23 cellular contexts compared by ENCODE assay signal in genomic region chr3:123711356-123711755, GRCh38.
DNase-seq lines count a peak whose midpoint lies in the region; ATAC-seq, FAIRE-seq and TF ChIP-seq lines count a peak whose summit lies in the region.
"Had no signal": no experiment of that assay in that cellular context is flagged by ENCODE, and none has a peak within 500 bp of the region (broad histone marks: within the 10 kb centered on the region; RNA-seq: fewer than 3 reads in every experiment).

No MANE protein-coding gene starts in this region.

- TF ChIP-seq CTCF in bronchial epithelial cell (IDR thresholded peaks at IDR 0.05; ENCODE audit: insufficient read depth, low read length, severe bottlenecking) (no peak), gastroesophageal sphincter (IDR thresholded peaks at IDR 0.05) (no peak), osteocyte (IDR thresholded peaks at IDR 0.05) (no peak), type B pancreatic cell (conservative IDR thresholded peaks at IDR 0.05) (no peak)

- H3K27ac Mint-ChIP-seq in osteocyte (ENCODE audit: unreplicated experiment) (peak overlapping the region; percentile 86), type B pancreatic cell (no peak overlapping the region)
- H3K27ac Mint-ChIP-seq in activated T-helper 1 cell treated with anti-CD3 and anti-CD28 coated beads, Interleukin-12 subunit alpha, Interleukin-12 subunit beta, Interleukin-2, Interleukin-4 antibody, amounts not matched to agents 30 ng/mL and 10 ng/mL and 1 ng/mL, durations not matched to agents 14 hours and 24 hours and 36 hours = no peak overlapping the region

- no peak overlapping the region for H3K4me3 Mint-ChIP-seq in osteocyte (ENCODE audit: unreplicated experiment)
- H3K4me3 Mint-ChIP-seq in type B pancreatic cell = no peak overlapping the region
- no peak overlapping the region for H3K4me3 Mint-ChIP-seq in activated T-helper 1 cell treated with anti-CD3 and anti-CD28 coated beads, Interleukin-12 subunit alpha, Interleukin-12 subunit beta, Interleukin-2, Interleukin-4 antibody, amounts not matched to agents 30 ng/mL and 10 ng/mL and 1 ng/mL, durations not matched to agents 14 hours and 24 hours and 36 hours
- H3K4me3 Mint-ChIP-seq: GM23338 had no signal

- H3K27me3 Mint-ChIP-seq in osteocyte (ENCODE audit: unreplicated experiment) = no peaks in the 10 kb centered on the region
- H3K27me3 Mint-ChIP-seq in type B pancreatic cell = peaks cover 3% of the 10 kb centered on the region
- peaks cover 6% of the 10 kb centered on the region for H3K27me3 Mint-ChIP-seq in activated T-helper 1 cell treated with anti-CD3 and anti-CD28 coated beads, Interleukin-12 subunit alpha, Interleukin-12 subunit beta, Interleukin-2, Interleukin-4 antibody, amounts not matched to agents 30 ng/mL and 10 ng/mL and 1 ng/mL, durations not matched to agents 14 hours and 24 hours and 36 hours (ENCODE audit: insufficient read depth)

- H3K9me3 Mint-ChIP-seq in osteocyte (ENCODE audit: unreplicated experiment) (no peaks in the 10 kb centered on the region), type B pancreatic cell (no peaks in the 10 kb centered on the region)
- no peaks in the 10 kb centered on the region for H3K9me3 Mint-ChIP-seq in activated T-helper 1 cell treated with anti-CD3 and anti-CD28 coated beads, Interleukin-12 subunit alpha, Interleukin-12 subunit beta, Interleukin-2, Interleukin-4 antibody, amounts not matched to agents 30 ng/mL and 10 ng/mL and 1 ng/mL, durations not matched to agents 14 hours and 24 hours and 36 hours
- H3K9me3 Mint-ChIP-seq: GM23338 had no signal

- H3K27ac ChIP-seq in gastroesophageal sphincter = peak overlapping the region; percentile 69 to 91 (median 81)
- H3K27ac ChIP-seq: KMS-11 had no signal

- H3K27me3 ChIP-seq in bronchial epithelial cell (ENCODE audit: control insufficient read depth, insufficient read depth, low read length) (no peaks in the 10 kb centered on the region), gastroesophageal sphincter (no peaks in the 10 kb centered on the region)
- H3K27me3 ChIP-seq: BE2C had no signal

- H3K36me3 ChIP-seq in bronchial epithelial cell (ENCODE audit: control insufficient read depth, insufficient read depth, low read length) = no peaks in the 10 kb centered on the region
- H3K36me3 ChIP-seq in gastroesophageal sphincter = peaks cover 0 to 6% of the 10 kb centered on the region in 2 donors
- H3K36me3 ChIP-seq: BE2C, HAP-1 had no signal

- DNase-seq in bronchial epithelial cell (ENCODE audit: low read depth) (no peak), osteocyte (ENCODE audit: extremely low spot score, unreplicated experiment) (no peak), type B pancreatic cell (ENCODE audit: extremely low spot score, unreplicated experiment) (peak; percentile 34), cerebellar nuclear complex (lab: John Stamatoyannopoulos, UW) (no peak)
- DNase-seq in activated T-helper 1 cell treated with anti-CD3 and anti-CD28 coated beads, Interleukin-12 subunit alpha, Interleukin-12 subunit beta, Interleukin-2, Interleukin-4 antibody, amounts not matched to agents 30 ng/mL and 10 ng/mL and 1 ng/mL, durations not matched to agents 14 hours and 24 hours and 36 hours (ENCODE audit: low spot score) = no peak
- DNase-seq: BE2C, DMS79, IMR-90, NCI-H1105, NCI-H146, NCI-H2029 treated with DMSO at 0.1 percent for 48 hours, NCI-H345, NCI-H524, NCI-H82, SIG-M5 had no signal

- no peak for TF ChIP-seq POLR2A in gastroesophageal sphincter (IDR thresholded peaks at IDR 0.05)

- no peaks in the 10 kb centered on the region for H3K9me3 ChIP-seq in gastroesophageal sphincter
- H3K9me3 ChIP-seq: BE2C, HAP-1 had no signal

- peak; percentile 40 for FAIRE-seq in bronchial epithelial cell (lab: Jason Lieb, UNC)
- FAIRE-seq: D721Med, GM12878 had no signal

- WGBS in gastroesophageal sphincter (ENCODE audit: low coverage in 1 of 2), 2 donors = 80 to 93% methylated on average over 1 to 3 of the region's 3 CpGs

- ATAC-seq in gastroesophageal sphincter (no peak), GM21529 (IDR thresholded peaks at IDR 0.05; ENCODE audit: unreplicated experiment) (no peak)
- ATAC-seq: GM12878, Panc1 had no signal

- H3K4me3 ChIP-seq in bronchial epithelial cell (ENCODE audit: low read depth, low read length) (no peak overlapping the region), gastroesophageal sphincter (no peak overlapping the region)
- H3K4me3 ChIP-seq: GM12878, GM23338, HAP-1 had no signal

- peaks cover 42% of the 10 kb centered on the region for H3K4me1 Mint-ChIP-seq in osteocyte (ENCODE audit: unreplicated experiment)
- H3K4me1 Mint-ChIP-seq in type B pancreatic cell (ENCODE audit: unreplicated experiment) = peaks cover 4% of the 10 kb centered on the region
- H3K4me1 Mint-ChIP-seq in activated T-helper 1 cell treated with anti-CD3 and anti-CD28 coated beads, Interleukin-12 subunit alpha, Interleukin-12 subunit beta, Interleukin-2, Interleukin-4 antibody, amounts not matched to agents 30 ng/mL and 10 ng/mL and 1 ng/mL, durations not matched to agents 14 hours and 24 hours and 36 hours (ENCODE audit: low read depth) = no peaks in the 10 kb centered on the region

- H3K4me1 ChIP-seq in gastroesophageal sphincter = peaks cover 4 to 31% (median 11%) of the 10 kb centered on the region in 3 donors
- H3K4me1 ChIP-seq: BE2C, HAP-1 had no signal

- intact Hi-C loops in activated T-helper 1 cell treated with anti-CD3 and anti-CD28 coated beads, Interleukin-12 subunit alpha, Interleukin-12 subunit beta, Interleukin-2, Interleukin-4 antibody, amounts not matched to agents 30 ng/mL and 10 ng/mL and 1 ng/mL, durations not matched to agents 14 hours and 24 hours and 36 hours (cut with micrococcal nuclease) = no loop called here

- H3K36me3 Mint-ChIP-seq in osteocyte (ENCODE audit: unreplicated experiment) = no peaks in the 10 kb centered on the region
- no peaks in the 10 kb centered on the region for H3K36me3 Mint-ChIP-seq in type B pancreatic cell
- H3K36me3 Mint-ChIP-seq in activated T-helper 1 cell treated with anti-CD3 and anti-CD28 coated beads, Interleukin-12 subunit alpha, Interleukin-12 subunit beta, Interleukin-2, Interleukin-4 antibody, amounts not matched to agents 30 ng/mL and 10 ng/mL and 1 ng/mL, durations not matched to agents 14 hours and 24 hours and 36 hours (ENCODE audit: low read depth) = no peaks in the 10 kb centered on the region

- TF ChIP-seq EP300 in gastroesophageal sphincter (IDR thresholded peaks at IDR 0.05) = no peak
